In the genomic region with DNA sequence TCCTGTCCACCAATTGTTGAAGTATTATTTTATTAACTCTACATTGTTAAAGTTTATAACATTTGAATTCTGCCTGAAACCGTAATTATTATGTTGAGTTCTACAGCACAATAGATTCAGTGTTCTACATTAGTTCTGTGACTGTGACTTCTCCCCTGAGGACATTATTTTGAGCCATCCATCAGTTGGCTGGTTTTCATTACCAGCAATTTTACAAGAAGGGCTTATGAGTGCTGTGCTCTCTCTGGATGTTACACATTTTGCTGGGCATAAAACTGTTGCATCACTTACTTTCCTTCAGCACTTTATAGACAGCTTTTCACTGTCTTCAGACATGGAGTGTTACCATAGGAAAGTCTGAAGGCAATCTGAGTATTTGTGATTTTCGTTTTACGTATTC, we compare ENCODE assay signal across 20 cellular contexts.
"Had no signal": no experiment of that assay in that cellular context is flagged by ENCODE, and none has a peak within 500 bp of the region (broad histone marks: within the 10 kb centered on the region; RNA-seq: fewer than 3 reads in every experiment).

No MANE protein-coding gene starts in this region.

- H3K27me3 ChIP-seq: gastrocnemius medialis, neutrophil, sigmoid colon, testis, tibial nerve had no signal

- H3K27ac ChIP-seq: coronary artery, gastrocnemius medialis, neutrophil, sigmoid colon, skin epidermis, testis, tibial nerve had no signal

- H3K4me3 ChIP-seq: coronary artery, gastrocnemius medialis, lung, sigmoid colon, skin epidermis, testis, tibial nerve had no signal

- H3K4me1 ChIP-seq: gastrocnemius medialis, sigmoid colon, testis, tibial nerve had no signal

- ATAC-seq: gastrocnemius medialis; left colon; left ventricle myocardium superior; naive thymus-derived CD4-positive, alpha-beta T cell; stimulated activated naive B cell treated with anti-CD40 and anti-IgM and Interleukin-4, amounts not matched to agents 10 μg/mL and 1 μg/mL and 100 μg/mL, for 72 hours; stimulated activated naive CD8-positive, alpha-beta T cell treated with anti-CD3 and anti-CD28 coated beads, Interleukin-15, amount 100 ng/mL, for 72 hours had no signal

- H3K36me3 ChIP-seq: gastrocnemius medialis, neutrophil, sigmoid colon, tibial nerve had no signal

- DNase-seq: effector CD4-positive, alpha-beta T cell; endodermal cell; gastrocnemius medialis; glutamatergic neuron; left colon; left ventricle myocardium superior; mesendoderm; naive thymus-derived CD4-positive, alpha-beta T cell; posterior cingulate gyrus; sigmoid colon; stimulated activated CD4-positive, alpha-beta T cell treated with anti-CD3 and anti-CD28 coated beads, Interleukin-2, amount 100 ng/mL, for 24 hours; stimulated activated CD4-positive, alpha-beta T cell treated with anti-CD3 and anti-CD28 coated beads, Interleukin-4, amount 100 ng/mL, for 4 hours; stimulated activated naive B cell treated with anti-CD40 and anti-IgM and Interleukin-4, amounts not matched to agents 10 μg/mL and 1 μg/mL and 100 μg/mL, for 72 hours; stimulated activated naive CD8-positive, alpha-beta T cell treated with anti-CD3 and anti-CD28 coated beads, Interleukin-15, amount 100 ng/mL, for 72 hours; testis had no signal

- H3K9me3 ChIP-seq: gastrocnemius medialis, sigmoid colon, testis had no signal
